In the genomic region with DNA sequence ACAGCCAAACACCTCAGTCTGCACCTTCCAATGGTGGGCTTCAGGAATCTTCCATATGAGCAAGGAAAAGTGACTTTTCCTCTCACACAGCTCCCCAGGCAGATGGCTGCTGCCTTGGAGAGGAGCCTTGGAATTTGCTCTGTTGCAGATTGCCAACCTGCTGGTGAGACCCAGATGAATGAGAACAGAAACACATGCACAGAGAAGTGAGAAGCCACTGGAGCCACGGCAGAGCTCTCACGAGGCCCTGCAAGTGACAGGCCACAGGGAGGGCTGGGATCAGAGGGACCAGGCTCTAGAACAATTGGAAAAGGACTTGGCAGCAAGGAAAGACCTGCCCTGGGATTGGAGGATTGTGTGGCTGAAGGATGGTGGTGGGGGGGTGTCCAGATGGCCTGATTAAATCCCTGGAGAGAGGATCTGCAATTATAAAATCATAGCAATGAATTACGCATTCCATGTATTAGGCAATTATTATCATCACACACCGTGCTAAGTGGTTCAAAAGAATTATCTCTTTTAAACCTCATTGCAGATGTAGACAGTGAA, we compare ENCODE assay signal across 16 cellular contexts.
"Had no signal": no experiment of that assay in that cellular context is flagged by ENCODE, and none has a peak within 500 bp of the region (broad histone marks: within the 10 kb centered on the region; RNA-seq: fewer than 3 reads in every experiment).

No MANE protein-coding gene starts in this region.

- H3K4me3 Mint-ChIP-seq: central memory CD8-positive, alpha-beta T cell; dendritic cell treated with granulocyte-macrophage colony-stimulating factor and Interleukin-4, amounts not matched to agents 40 ng/mL and 50 ng/mL, for 4 days; nephron; T-helper 1 cell treated with Interleukin-12 subunit alpha and Interleukin-12 subunit beta and Interleukin-4 antibody, amounts not matched to agents 30 μg/mL and 1 μg/mL, for 36 hours had no signal

- H3K27ac ChIP-seq: body of pancreas, heart left ventricle, left lung, psoas muscle, sigmoid colon had no signal

- H3K36me3 Mint-ChIP-seq: activated naive CD4-positive, alpha-beta T cell treated with anti-CD3 and anti-CD28 coated beads, Interleukin-2, amount 50 U/mL, for 72 hours had no signal

- H3K27ac Mint-ChIP-seq: dendritic cell treated with granulocyte-macrophage colony-stimulating factor and Interleukin-4, amounts not matched to agents 40 ng/mL and 50 ng/mL, for 4 days; nephron; T-helper 1 cell treated with Interleukin-12 subunit alpha and Interleukin-12 subunit beta and Interleukin-4 antibody, amounts not matched to agents 30 μg/mL and 1 μg/mL, for 36 hours had no signal

- H3K4me1 ChIP-seq: body of pancreas, heart left ventricle, left lung, psoas muscle, sigmoid colon had no signal

- DNase-seq: activated T-cell treated with anti-CD3 and anti-CD28 coated beads, Interleukin-2, amount 50 U/mL, for 1 hour; amniotic stem cell; body of pancreas; heart left ventricle; left lung; mesenchymal stem cell; psoas muscle; sigmoid colon; stimulated activated CD4-positive, alpha-beta T cell treated with anti-CD3 and anti-CD28 coated beads, Interleukin-2, amount 100 ng/mL, for 24 hours; stimulated activated naive CD4-positive, alpha-beta T cell; trophoblast cell had no signal

- H3K9me3 ChIP-seq: body of pancreas, left lung, psoas muscle, sigmoid colon had no signal

- H3K4me1 Mint-ChIP-seq: central memory CD8-positive, alpha-beta T cell; nephron had no signal

- H3K36me3 ChIP-seq: heart left ventricle, left lung, sigmoid colon had no signal

- H3K27me3 ChIP-seq: body of pancreas, heart left ventricle, left lung, sigmoid colon had no signal

- H3K9me3 Mint-ChIP-seq: activated naive CD4-positive, alpha-beta T cell treated with anti-CD3 and anti-CD28 coated beads, Interleukin-2, amount 50 U/mL, for 72 hours; central memory CD8-positive, alpha-beta T cell; dendritic cell treated with granulocyte-macrophage colony-stimulating factor and Interleukin-4, amounts not matched to agents 40 ng/mL and 50 ng/mL, for 4 days; nephron; T-helper 1 cell treated with Interleukin-12 subunit alpha and Interleukin-12 subunit beta and Interleukin-4 antibody, amounts not matched to agents 30 μg/mL and 1 μg/mL, for 36 hours had no signal

- H3K27me3 Mint-ChIP-seq: central memory CD8-positive, alpha-beta T cell; dendritic cell treated with granulocyte-macrophage colony-stimulating factor and Interleukin-4, amounts not matched to agents 40 ng/mL and 50 ng/mL, for 4 days had no signal

- H3K4me3 ChIP-seq: body of pancreas, heart left ventricle, left lung, psoas muscle, sigmoid colon had no signal
